Comparison of ENCODE assay signal across 1 cellular context in genomic region chr6:52663935-52664184, GRCh38.
TF ChIP-seq lines count a peak whose summit lies in the region.

No MANE protein-coding gene starts in this region.

TF ChIP-seq in K562, 482 proteins besides CTCF, POLR2A, EP300 and RAD21 (continued from another document and continues in another):
- TF ChIP-seq CHD7 (IDR thresholded peaks at IDR 0.05; ENCODE audit: low read depth, low read length), result no peak
- TF ChIP-seq ARID2 (IDR thresholded peaks at IDR 0.05), result no peak
- TF ChIP-seq MLLT1 (IDR thresholded peaks at IDR 0.05), result no peak
- no peak for TF ChIP-seq CCAR2 (IDR thresholded peaks at IDR 0.05; ENCODE audit: low read depth, low read length)
- TF ChIP-seq BRD9 (IDR thresholded peaks at IDR 0.05; ENCODE audit: low read depth, partially characterized antibody), result no peak
- no peak for TF ChIP-seq BRD4 (IDR thresholded peaks at IDR 0.05)
- TF ChIP-seq ZFP1 (CRISPR knock-in tag; IDR thresholded peaks at IDR 0.05), result 0 out of 2 replicates have a peak, but pooled peaks have one; percentile 32
- peak in 1 of 2 experiments; percentile 29; a peak in 1 of 4 replicates for TF ChIP-seq KDM1A (IDR thresholded peaks at IDR 0.05)
- no peak; the same call in 1 of the 2 replicates for TF ChIP-seq NKRF (IDR thresholded peaks at IDR 0.05; ENCODE audit: borderline replicate concordance)
- TF ChIP-seq SMARCA5 (IDR thresholded peaks at IDR 0.05), result peak; percentile 73; the same call in 1 of the 2 replicates
- TF ChIP-seq EP400 (IDR thresholded peaks at IDR 0.05), result peak; percentile 74; the same call in 1 of the 2 replicates
- TF ChIP-seq KHSRP (IDR thresholded peaks at IDR 0.05), result no peak
- TF ChIP-seq ZNF140 (CRISPR knock-in tag; IDR thresholded peaks at IDR 0.05), result no peak
- TF ChIP-seq TSC22D4 (tag; IDR thresholded peaks at IDR 0.05), result no peak
- no peak for TF ChIP-seq BRCA1 (IDR thresholded peaks at IDR 0.05)
- no peak for TF ChIP-seq BRCA1 (CRISPR knock-in tag; IDR thresholded peaks at IDR 0.05)
- no peak for TF ChIP-seq CREB3L1 (IDR thresholded peaks at IDR 0.05; ENCODE audit: borderline replicate concordance, low read depth)
- no peak for TF ChIP-seq RNF219 (CRISPR knock-in tag; IDR thresholded peaks at IDR 0.05)
- no peak for TF ChIP-seq CBX1 (IDR thresholded peaks at IDR 0.05; ENCODE audit: low read depth)
- 0 out of 2 replicates have a peak, but pooled peaks have one; percentile 18 for TF ChIP-seq TAF7 (tag; IDR thresholded peaks at IDR 0.05)
- no peak; the same call in 1 of the 2 replicates for TF ChIP-seq EHMT2 (IDR thresholded peaks at IDR 0.05)
- no peak for TF ChIP-seq SMARCB1 (IDR thresholded peaks at IDR 0.05; ENCODE audit: insufficient read length, low read depth)
- no peak for TF ChIP-seq KLF1 (tag; IDR thresholded peaks at IDR 0.05)
- TF ChIP-seq SMAD1 (IDR thresholded peaks at IDR 0.05; ENCODE audit: low read depth, low read length, partially characterized antibody), result no peak
- 0 out of 2 replicates have a peak, but pooled peaks have one; percentile 46 for TF ChIP-seq ZC3H8 (IDR thresholded peaks at IDR 0.05)
- no peak for TF ChIP-seq PTBP1 (IDR thresholded peaks at IDR 0.05; ENCODE audit: low read depth, low read length)
- no peak for TF ChIP-seq LCOR (CRISPR knock-in tag; IDR thresholded peaks at IDR 0.05)
- TF ChIP-seq ZBTB34 (CRISPR knock-in tag; IDR thresholded peaks at IDR 0.05), result no peak
- TF ChIP-seq MYBL2 (IDR thresholded peaks at IDR 0.05; ENCODE audit: low read depth), result 0 out of 2 replicates have a peak, but pooled peaks have one; percentile 40
- TF ChIP-seq MYBL2 (CRISPR knock-in tag; IDR thresholded peaks at IDR 0.05; ENCODE audit: borderline replicate concordance), result no peak
- TF ChIP-seq RBM14 (IDR thresholded peaks at IDR 0.05; ENCODE audit: borderline replicate concordance, insufficient read depth, low read depth, low read length), result no peak
- TF ChIP-seq ARHGAP35 (IDR thresholded peaks at IDR 0.05; ENCODE audit: partially characterized antibody), result no peak
- 0 out of 2 replicates have a peak, but pooled peaks have one; percentile 9 for TF ChIP-seq RAD51 (IDR thresholded peaks at IDR 0.05; ENCODE audit: borderline replicate concordance, low read depth)
- no peak for TF ChIP-seq DEAF1 (CRISPR knock-in tag; IDR thresholded peaks at IDR 0.05)
- 0 out of 2 replicates have a peak, but pooled peaks have one; percentile 29 for TF ChIP-seq SIN3B (IDR thresholded peaks at IDR 0.05; ENCODE audit: low read depth)
- TF ChIP-seq GABPA (tag; conservative IDR thresholded peaks at IDR 0.05; ENCODE audit: low read depth), result peak; percentile 16; the same call in 1 of the 2 replicates
